Comparison of ENCODE assay signal across 9 cellular contexts in the genomic region with DNA sequence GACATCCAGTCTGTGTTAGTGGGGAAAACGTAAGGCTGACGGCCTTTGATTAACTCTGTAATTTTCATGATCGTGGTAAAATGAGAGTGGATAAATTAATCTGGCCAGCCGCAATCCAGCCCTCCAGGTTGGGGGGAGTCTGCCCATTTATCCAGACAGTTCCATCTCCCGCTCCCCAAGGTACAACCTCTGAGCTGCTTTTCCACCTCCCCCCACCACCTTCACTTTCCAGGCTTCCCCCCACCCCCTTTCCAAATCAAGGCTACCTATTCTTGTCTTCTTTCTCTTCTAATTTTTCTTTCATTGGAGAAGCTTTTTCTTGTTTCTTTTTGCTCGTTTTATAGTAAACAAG. TPM values are rescaled to one million over a fixed set of nuclear protein-coding genes. Genes with fewer than 3 reads are reported as not detected.
DNase-seq lines count a peak whose midpoint lies in the region; ATAC-seq, FAIRE-seq and TF ChIP-seq lines count a peak whose summit lies in the region.
"Had no signal": no experiment of that assay in that cellular context is flagged by ENCODE, and none has a peak within 500 bp of the region (broad histone marks: within the 10 kb centered on the region; RNA-seq: fewer than 3 reads in every experiment).

No MANE protein-coding gene starts in this region.

- peak; percentile 6 for DNase-seq in stimulated activated CD8-positive, alpha-beta memory T cell treated with anti-CD3 and anti-CD28 coated beads, Interleukin-4, amount 100 ng/mL, for 24 hours (ENCODE audit: low read depth)
- no peak for DNase-seq in stimulated activated CD8-positive, alpha-beta memory T cell treated with anti-CD3 and anti-CD28 coated beads, Interleukin-4, amount 100 ng/mL, for 48 hours
- DNase-seq in K562 (ENCODE audit: extremely low read depth in 1 of 4, low spot score in 3 of 4), result peak in 1 of 4 experiments; percentile 15
- DNase-seq in mesenchymal stem cell, result no peak
- DNase-seq in cerebellar cortex (ENCODE audit: low spot score), result no peak
- DNase-seq in activated effector memory CD4-positive, alpha-beta T cell treated with anti-CD3 and anti-CD28 coated beads, Interleukin-2, amount 50 U/mL, for 16 hours, result no peak
- no peak for DNase-seq in NCI-H1092 (lab: John Stamatoyannopoulos, UW)

- TF ChIP-seq CTCF in K562 (IDR thresholded peaks at IDR 0.05 in 2 of 3, conservative IDR thresholded peaks at IDR 0.05 in 1 of 3; ENCODE audit: insufficient read depth in 2 of 3, low read depth in 1 of 3, low read length in 3 of 3), result no peak

- CTCF ChIA-PET in K562 (lab: Yijun Ruan, JAX; ENCODE audit: low intra/inter-chr PET ratio), result no interaction called here

- no peak for TF ChIP-seq RAD21 in K562 (CRISPR knock-in tag; conservative IDR thresholded peaks at IDR 0.05 in 1 of 2, IDR thresholded peaks at IDR 0.05 in 1 of 2)

- H3K79me1 ChIP-seq in mesenchymal stem cell (replicated peaks; ENCODE audit: low read length, poor library complexity, severe bottlenecking), result no peaks in the 10 kb centered on the region

- no peaks in the 10 kb centered on the region for H3K9me1 ChIP-seq in K562 (ENCODE audit: control insufficient read depth, insufficient read depth, low read length)

- no peak overlapping the region for H2BK12ac ChIP-seq in mesenchymal stem cell (ENCODE audit: low read length in 2 of 2)

- H2AFZ ChIP-seq in K562 (ENCODE audit: low read depth, low read length), result peak overlapping the region; percentile 63
- H2AFZ ChIP-seq in mesenchymal stem cell (ENCODE audit: low read depth, low read length), result no peak overlapping the region

- H3K4me2 ChIP-seq in K562 (ENCODE audit: insufficient read depth, low read length) (peak overlapping the region; percentile 98), mesenchymal stem cell (ENCODE audit: low read length, poor library complexity, severe bottlenecking) (peak overlapping the region; percentile 59)

- no peak for TF ChIP-seq POLR2A in K562 (conservative IDR thresholded peaks at IDR 0.05)

- H2AK5ac ChIP-seq in mesenchymal stem cell (ENCODE audit: low read length, severe bottlenecking), result no peak overlapping the region

- H3K4me3 ChIP-seq in K562, result peak overlapping the region; percentile 85
- H3K4me3 ChIP-seq in mesenchymal stem cell (ENCODE audit: insufficient read depth in 1 of 2, low read depth in 1 of 2, low read length in 2 of 2), result peak overlapping the region; percentile 86 to 89

- H2BK5ac ChIP-seq in mesenchymal stem cell (ENCODE audit: low read depth, low read length, poor library complexity, severe bottlenecking), result no peak overlapping the region

- H3K36me3 ChIP-seq in K562 (ENCODE audit: control insufficient read depth, insufficient read depth, low read length) (peaks cover 2% of the 10 kb centered on the region; the same call in 1 of the 3 replicates), mesenchymal stem cell (ENCODE audit: control insufficient read depth in 1 of 2, insufficient read depth in 2 of 2, low read depth in 1 of 2, low read length in 2 of 2) (peaks cover 0 to 4% of the 10 kb centered on the region in 2 experiments)

- H3K18ac ChIP-seq in mesenchymal stem cell (ENCODE audit: low read depth in 1 of 2, low read length in 2 of 2), result peak overlapping the region; percentile 90 to 92

- WGBS in K562 (ENCODE audit: insufficient coverage, low coverage, missing lambda C conversion rate), result 0% methylated on average over 5 of the region's 6 CpGs
- 0% methylated on average over 5 of the region's 6 CpGs for WGBS in mesenchymal stem cell

- H3K9ac ChIP-seq in K562 (ENCODE audit: insufficient read depth in 1 of 2, low read depth in 2 of 2, low read length in 2 of 2), result peak overlapping the region; percentile 88 to 95
- H3K9ac ChIP-seq in mesenchymal stem cell (ENCODE audit: low read length), result peak overlapping the region; percentile 99

- POLR2A ChIA-PET in K562 (lab: Yijun Ruan, JAX), result interaction anchor here (0.6 to 2.3 kb wide), 7 partner anchors 9 to 19 kb away, joined by 3 to 11 read pairs (median 4); no protein-coding TSS in a partner anchor

- intact Hi-C loops in K562 (cut with micrococcal nuclease), result loop anchor here (5.0 to 10.0 kb wide), 2 partner anchors 757 to 1456 kb away; partner anchors contain the start of gene GADD45A

- no peak overlapping the region for H4K8ac ChIP-seq in mesenchymal stem cell (ENCODE audit: low read length)

- H2BK120ac ChIP-seq in mesenchymal stem cell (ENCODE audit: low read depth, low read length), result no peak overlapping the region

- TF ChIP-seq EP300 in K562 (IDR thresholded peaks at IDR 0.05; ENCODE audit: low read length), result no peak

- peak; percentile 6 for ATAC-seq in K562
- no peak for ATAC-seq in HG03039 (IDR thresholded peaks at IDR 0.05; ENCODE audit: unreplicated experiment)

- H3K27ac ChIP-seq in K562 (ENCODE audit: extremely low read depth, low read depth, low read length) (peak overlapping the region; percentile 89), mesenchymal stem cell (ENCODE audit: low read length, poor library complexity, severe bottlenecking) (peak overlapping the region; percentile 70)

- no TSS peak for BruUV-seq in K562 (replicated peaks; lab: Mats Ljungman, UMichigan)

- no peaks in the 10 kb centered on the region for H3K9me3 ChIP-seq in K562 (replicated peaks; ENCODE audit: control insufficient read depth, insufficient read depth, low read depth, low read length)
- H3K9me3 ChIP-seq in mesenchymal stem cell (ENCODE audit: control insufficient read depth, low read length), result no peaks in the 10 kb centered on the region

- H3K27me3 ChIP-seq in K562 (ENCODE audit: control insufficient read depth in 2 of 2, insufficient read depth in 2 of 2, low read length in 2 of 2) (no peaks in the 10 kb centered on the region), mesenchymal stem cell (ENCODE audit: control insufficient read depth in 1 of 2, insufficient read depth in 1 of 2, low read length in 2 of 2) (no peaks in the 10 kb centered on the region)

- H3K14ac ChIP-seq in mesenchymal stem cell (ENCODE audit: low read length in 2 of 2), result no peak overlapping the region

- in situ Hi-C loops in K562 (cut with MboI), result no loop called here

- no peaks in the 10 kb centered on the region for H4K20me1 ChIP-seq in K562 (replicated peaks; ENCODE audit: control insufficient read depth, insufficient read depth, low read length)

- H3K4me1 ChIP-seq in K562 (replicated peaks in 1 of 2; ENCODE audit: control insufficient read depth in 2 of 2, insufficient read depth in 2 of 2, low read length in 2 of 2) (peaks cover 8 to 11% of the 10 kb centered on the region in 2 experiments; a peak in 3 of 5 replicates), mesenchymal stem cell (ENCODE audit: control insufficient read depth, insufficient read depth, low read depth, low read length) (no peaks in the 10 kb centered on the region)

- H3K23ac ChIP-seq in mesenchymal stem cell (ENCODE audit: low read length in 2 of 2), result peak overlapping the region in 1 of 2 experiments; percentile 92

- no peak overlapping the region for H2BK15ac ChIP-seq in mesenchymal stem cell (ENCODE audit: low read depth, poor library complexity, severe bottlenecking)

- peak overlapping the region; percentile 10 to 81 for H3K4ac ChIP-seq in mesenchymal stem cell (ENCODE audit: low read depth in 1 of 2, low read length in 2 of 2)

- peaks cover 98% of the 10 kb centered on the region for H3K79me2 ChIP-seq in K562 (ENCODE audit: control insufficient read depth, insufficient read depth, low read length)

- H4K91ac ChIP-seq in mesenchymal stem cell (ENCODE audit: low read length), result peak overlapping the region; percentile 36

- no peak for FAIRE-seq in K562 (lab: Jason Lieb, UNC)
- FAIRE-seq: endometrium had no signal

TF ChIP-seq in K562, 482 proteins besides CTCF, POLR2A, EP300 and RAD21 (continues in another document):
- no peak for TF ChIP-seq CBFB (CRISPR knock-in tag; IDR thresholded peaks at IDR 0.05)

RNA-seq across cellular contexts. Expression of gene MIER1, which starts 6.0 kb away (rescaled TPM):
- 20.1 and 103 TPM in 2 replicates for total RNA-seq in K562 (2011; cell fraction: chromatin; rRNA removed; ENCODE audit: low replicate concordance)
- total RNA-seq in K562 (2011; cell fraction: nucleolus; rRNA removed), result 10.7 and 14.5 TPM in 2 replicates
- total RNA-seq in K562 (2011; cell fraction: nucleoplasm; rRNA removed), result 40.5 and 69.3 TPM in 2 replicates
- total RNA-seq in K562 (2014; rRNA removed) (14.7 and 17.6 TPM in 2 replicates), K562 (2014; rRNA removed; fragmentation: Illumina TruSeq; extraction: Trizol) (34.8 and 41.3 TPM in 2 replicates), K562 (2015; rRNA removed; fragmentation: Illumina TruSeq; extraction: Trizol) (28.7 and 28.9 TPM in 2 replicates), K562 (2021) (23.1 and 23.7 TPM in 2 replicates)
- polyA plus RNA-seq in K562 (2011; rRNA removed) (13.5 and 16.3 TPM in 2 replicates), K562 (2014; fragmentation: Illumina TruSeq; extraction: Trizol) (16.4 and 18.4 TPM in 2 replicates), K562 (2014; fragmentation: Nextera tagmentation; extraction: Ambion mirVana) (10 to 100 TPM; 21.5 to 23.7 TPM), K562 (2014; rRNA removed) (13.7 and 13.9 TPM in 2 replicates)
- polyA plus RNA-seq in K562 (2011; cell fraction: cytosol; rRNA removed), result 1.7 and 4.6 TPM in 2 replicates
- 9.3 and 12.9 TPM in 2 replicates for polyA plus RNA-seq in K562 (2011; cell fraction: nucleus; rRNA removed)
- polyA plus RNA-seq in K562 (2012), result 10.5 and 15.0 TPM in 2 replicates
- polyA minus RNA-seq in K562 (2011; rRNA and poly(A)+ RNA removed), result 55.8 and 70.1 TPM in 2 replicates
- 17.5 and 20.6 TPM in 2 replicates for polyA minus RNA-seq in K562 (2011; cell fraction: cytosol; rRNA and poly(A)+ RNA removed)
- 28.3 and 43.8 TPM in 2 replicates for polyA minus RNA-seq in K562 (2011; cell fraction: nucleus; rRNA and poly(A)+ RNA removed)
- 22.2 TPM for polyA plus RNA-seq in mesenchymal stem cell (2013, experiment 1 of 2)
- 23.3 TPM for polyA plus RNA-seq in mesenchymal stem cell (2013, experiment 2 of 2)

RNA-seq across cellular contexts. Expression of gene DNAI4, which starts 6.1 kb away (rescaled TPM):
- 0.32 and 2.8 TPM in 2 replicates for total RNA-seq in K562 (2011; cell fraction: chromatin; rRNA removed; ENCODE audit: low replicate concordance)
- total RNA-seq in K562 (2011; cell fraction: nucleolus; rRNA removed), result 0.13 and 0.17 TPM in 2 replicates
- total RNA-seq in K562 (2011; cell fraction: nucleoplasm; rRNA removed), result 1.2 and 2.4 TPM in 2 replicates
- total RNA-seq in K562 (2014; rRNA removed) (0.73 TPM in 1 of 2 replicates, not detected in the other), K562 (2014; rRNA removed; fragmentation: Illumina TruSeq; extraction: Trizol) (2.9 and 3.5 TPM in 2 replicates), K562 (2015; rRNA removed; fragmentation: Illumina TruSeq; extraction: Trizol) (1.2 and 4.0 TPM in 2 replicates), K562 (2021) (2.9 TPM in 2 replicates)
- polyA plus RNA-seq in K562 (2011; rRNA removed) (3.6 and 4.8 TPM in 2 replicates), K562 (2014; fragmentation: Illumina TruSeq; extraction: Trizol) (0.83 and 1.7 TPM in 2 replicates), K562 (2014; fragmentation: Nextera tagmentation; extraction: Ambion mirVana) (1 to 10 TPM; 1.8 to 2.2 TPM), K562 (2014; rRNA removed) (0.31 and 0.57 TPM in 2 replicates)
- polyA plus RNA-seq in K562 (2011; cell fraction: cytosol; rRNA removed), result 0.10 and 0.44 TPM in 2 replicates
- polyA plus RNA-seq in K562 (2011; cell fraction: nucleus; rRNA removed), result 0.43 and 1.2 TPM in 2 replicates
- polyA plus RNA-seq in K562 (2012), result 1.1 and 2.6 TPM in 2 replicates
- 1.9 and 5.0 TPM in 2 replicates for polyA minus RNA-seq in K562 (2011; rRNA and poly(A)+ RNA removed)
- polyA minus RNA-seq in K562 (2011; cell fraction: cytosol; rRNA and poly(A)+ RNA removed), result 0.76 and 1.9 TPM in 2 replicates
- 0.27 and 0.89 TPM in 2 replicates for polyA minus RNA-seq in K562 (2011; cell fraction: nucleus; rRNA and poly(A)+ RNA removed)
- polyA plus RNA-seq in mesenchymal stem cell (2013, experiment 1 of 2), result 1.4 TPM
- 2.0 TPM for polyA plus RNA-seq in mesenchymal stem cell (2013, experiment 2 of 2)
